20 cellular contexts compared by ENCODE assay signal in genomic region chr11:112412383-112412782, GRCh38.
DNase-seq lines count a peak whose midpoint lies in the region; ATAC-seq, FAIRE-seq and TF ChIP-seq lines count a peak whose summit lies in the region.
"Had no signal": no experiment of that assay in that cellular context is flagged by ENCODE, and none has a peak within 500 bp of the region (broad histone marks: within the 10 kb centered on the region; RNA-seq: fewer than 3 reads in every experiment).

No MANE protein-coding gene starts in this region.

- H2BK15ac ChIP-seq in H9 (ENCODE audit: low read depth, low read length) = no peak overlapping the region

- no peaks in the 10 kb centered on the region for H3K23me2 ChIP-seq in H9 (ENCODE audit: insufficient read length, low read depth, low read length, poor library complexity, severe bottlenecking)

- no peak overlapping the region for H2BK12ac ChIP-seq in H9 (ENCODE audit: insufficient read length, low read depth, low read length)

- no peak overlapping the region for H2BK120ac ChIP-seq in H9 (ENCODE audit: low read depth, low read length, poor library complexity, severe bottlenecking)

- no peak overlapping the region for H3K14ac ChIP-seq in H9 (ENCODE audit: insufficient read depth, low read length)

- POLR2A ChIA-PET in RWPE1 (lab: Yijun Ruan, JAX; ENCODE audit: low non-redundant PET) = no interaction called here
- POLR2A ChIA-PET in activated CD4-positive, alpha-beta T cell treated with anti-CD3 and anti-CD28 coated beads for 36 hours (lab: Charles Lee) = no interaction called here

- no CpG with 5 or more reads among the region's 4 CpGs for WGBS in H9 (ENCODE audit: extremely low coverage, insufficient read length, low lambda C conversion rate)

- H3K27ac ChIP-seq in RWPE1 (no peak overlapping the region), H9 (ENCODE audit: insufficient read length, low read depth, low read length) (no peak overlapping the region)
- H3K27ac ChIP-seq: SJSA1 had no signal

- H4K91ac ChIP-seq in H9 (ENCODE audit: insufficient read length, low read depth, low read length) = no peak overlapping the region

- H4K20me1 ChIP-seq in H9 (ENCODE audit: control insufficient read depth, insufficient read depth, insufficient read length) = no peaks in the 10 kb centered on the region

- no peak overlapping the region for H2BK20ac ChIP-seq in H9 (ENCODE audit: low read depth, low read length, poor library complexity, severe bottlenecking)

- no peaks in the 10 kb centered on the region for H3K9me3 ChIP-seq in H9 (ENCODE audit: control insufficient read depth, low read depth, low read length)
- H3K9me3 ChIP-seq: SJSA1 had no signal

- peak; percentile 16 for DNase-seq in H4 (ENCODE audit: low spot score)
- peak; percentile 11 for DNase-seq in RWPE1 (ENCODE audit: low spot score)
- DNase-seq in epithelial cell of esophagus (ENCODE audit: low read depth) = peak; percentile 45
- DNase-seq in renal cortical epithelial cell (ENCODE audit: low read depth) = peak; percentile 9
- DNase-seq in activated CD4-positive, alpha-beta T cell treated with anti-CD3 and anti-CD28 coated beads for 36 hours = no peak
- no peak for DNase-seq in H9
- DNase-seq in GM12891 (ENCODE audit: insufficient read length, low spot score) = no peak
- DNase-seq: ACHN, AML-193, COR-L47, GOT3, HFFc6, IMR-90, Karpas-422, MM.1S, NCI-H1092 treated with DMSO at 0.1 percent for 48 hours, NCI-H1694, NCI-H524 treated with DMSO at 0.1 percent for 48 hours had no signal

- peaks cover 12% of the 10 kb centered on the region for H3K9me3 Mint-ChIP-seq in activated CD4-positive, alpha-beta T cell treated with anti-CD3 and anti-CD28 coated beads for 36 hours (ENCODE audit: low read depth)
- H3K9me3 Mint-ChIP-seq in H9 = peaks cover 17 to 28% of the 10 kb centered on the region in 2 experiments
- H3K9me3 Mint-ChIP-seq: HFFc6 had no signal

- no peak for ATAC-seq in activated CD4-positive, alpha-beta T cell treated with anti-CD3 and anti-CD28 coated beads for 36 hours

- intact Hi-C loops in activated CD4-positive, alpha-beta T cell treated with anti-CD3 and anti-CD28 coated beads for 36 hours (cut with DNase I, micrococcal nuclease) = no loop called here

- no peak overlapping the region for H3K56ac ChIP-seq in H9 (ENCODE audit: insufficient read length, low read depth, low read length)

- H4K8ac ChIP-seq in H9 (replicated peaks; ENCODE audit: insufficient read length, low read depth, low read length) = no peak overlapping the region

- H2AFZ ChIP-seq in H9 (ENCODE audit: low read length) = no peak overlapping the region

- TF ChIP-seq CTCF in RWPE1 (conservative IDR thresholded peaks at IDR 0.05; ENCODE audit: low read depth) (no peak), epithelial cell of esophagus (IDR thresholded peaks at IDR 0.05; ENCODE audit: insufficient read depth, low read depth, low read length, missing control alignments) (no peak), H9 (conservative IDR thresholded peaks at IDR 0.05) (no peak)

- H2BK5ac ChIP-seq in H9 (ENCODE audit: insufficient read length, low read length) = no peak overlapping the region

- H4K5ac ChIP-seq in H9 (ENCODE audit: insufficient read length, low read depth, low read length) = no peak overlapping the region

- no peaks in the 10 kb centered on the region for H3K79me1 ChIP-seq in H9 (ENCODE audit: insufficient read depth, low read depth, low read length, poor library complexity, severe bottlenecking)

- H3K4me3 Mint-ChIP-seq in activated CD4-positive, alpha-beta T cell treated with anti-CD3 and anti-CD28 coated beads for 36 hours = no peak overlapping the region
- no peak overlapping the region for H3K4me3 Mint-ChIP-seq in H9
- H3K4me3 Mint-ChIP-seq: CD14-positive monocyte, HFFc6 had no signal

- no peak overlapping the region for H3K9ac ChIP-seq in H9 (ENCODE audit: extremely low read depth, insufficient read length, low read length)

- H3K27me3 ChIP-seq in H9 (ENCODE audit: insufficient read depth, low read length) = no peaks in the 10 kb centered on the region; the same call in 1 of the 2 replicates
- H3K27me3 ChIP-seq: SJSA1 had no signal

- H3K4me1 ChIP-seq in H9 (ENCODE audit: insufficient read depth, low read length) = peaks cover 10% of the 10 kb centered on the region; the same call in 1 of the 2 replicates
- H3K4me1 ChIP-seq: SJSA1 had no signal

- no peak overlapping the region for H3K18ac ChIP-seq in H9 (ENCODE audit: insufficient read length, low read depth, low read length)

- CTCF ChIA-PET in RWPE1 (lab: Yijun Ruan, JAX) = no interaction called here
- CTCF ChIA-PET in activated CD4-positive, alpha-beta T cell treated with anti-CD3 and anti-CD28 coated beads for 36 hours (lab: Charles Lee) = no interaction called here

- no peak overlapping the region for H2AK5ac ChIP-seq in H9 (ENCODE audit: insufficient read length, low read length)

- no peak for TF ChIP-seq POLR2A in GM12891 (IDR thresholded peaks at IDR 0.05; ENCODE audit: low read depth, low read length)

- H3K27me3 Mint-ChIP-seq in activated CD4-positive, alpha-beta T cell treated with anti-CD3 and anti-CD28 coated beads for 36 hours = peaks cover 2% of the 10 kb centered on the region
- H3K27me3 Mint-ChIP-seq in H9 (ENCODE audit: low read depth) = peaks cover 23% of the 10 kb centered on the region

- no peak overlapping the region for H3K4me2 ChIP-seq in H9 (ENCODE audit: insufficient read depth, insufficient read length, low read length)

- no peak overlapping the region for H3K4me3 ChIP-seq in epithelial cell of esophagus (ENCODE audit: low read length)
- H3K4me3 ChIP-seq: SJSA1 had no signal

- H3K36me3 Mint-ChIP-seq in activated CD4-positive, alpha-beta T cell treated with anti-CD3 and anti-CD28 coated beads for 36 hours (ENCODE audit: low read depth) = peaks cover 1% of the 10 kb centered on the region
- H3K36me3 Mint-ChIP-seq in H9 (ENCODE audit: insufficient read depth in 1 of 3, low read depth in 3 of 3) = peaks cover 0 to 15% (median 2%) of the 10 kb centered on the region in 3 experiments; a peak in 4 of 7 replicates
- H3K36me3 Mint-ChIP-seq: CD14-positive monocyte had no signal

- H3K4ac ChIP-seq in H9 (ENCODE audit: low read depth, low read length) = no peak overlapping the region

- H3K79me2 ChIP-seq in H9 (ENCODE audit: insufficient read depth, low read length) = no peaks in the 10 kb centered on the region

- H3K4me1 Mint-ChIP-seq in activated CD4-positive, alpha-beta T cell treated with anti-CD3 and anti-CD28 coated beads for 36 hours = peaks cover 16% of the 10 kb centered on the region
- peaks cover 21 to 24% of the 10 kb centered on the region in 2 experiments for H3K4me1 Mint-ChIP-seq in H9

- H3T11ph ChIP-seq in H9 (ENCODE audit: low read length) = no peak overlapping the region

- H3K27ac Mint-ChIP-seq in activated CD4-positive, alpha-beta T cell treated with anti-CD3 and anti-CD28 coated beads for 36 hours = no peak overlapping the region
- H3K27ac Mint-ChIP-seq in H9 = no peak overlapping the region
- H3K27ac Mint-ChIP-seq: CD14-positive monocyte, HFFc6 had no signal

- FAIRE-seq in GM12891 (lab: Jason Lieb, UNC) = no peak

- no peak overlapping the region for H3K23ac ChIP-seq in H9 (ENCODE audit: insufficient read length, low read depth, low read length)

TF ChIP-seq in GM12891, 5 proteins besides CTCF, POLR2A, EP300 and RAD21:
- TF ChIP-seq POLR2AphosphoS5 (IDR thresholded peaks at IDR 0.05; ENCODE audit: low read depth, low read length) = no peak
- no peak for TF ChIP-seq SPI1 (IDR thresholded peaks at IDR 0.05; ENCODE audit: low read depth, low read length)
- no peak for TF ChIP-seq PAX5 (IDR thresholded peaks at IDR 0.05; ENCODE audit: insufficient read depth, low read length, severe bottlenecking)
- TF ChIP-seq POU2F2 (IDR thresholded peaks at IDR 0.05; ENCODE audit: low read depth, low read length) = no peak
- TF ChIP-seq TAF1 (IDR thresholded peaks at IDR 0.05; ENCODE audit: low read depth, low read length) = no peak

Comparison
In these comparisons a context has a peak if more than half of its experiments do, and no peak if none do; other contexts are left out.
1. DNase-seq: peak in H4 (single experiment), RWPE1 (single experiment), epithelial cell of esophagus (single experiment) and renal cortical epithelial cell (single experiment); none in activated CD4-positive, alpha-beta T cell treated with anti-CD3 and anti-CD28 coated beads for 36 hours (single experiment), H9 (single experiment) and GM12891 (single experiment).